ENCODE assay signal across 17 cellular contexts in genomic region chr5:24598926-24599325, GRCh38. TPM values are rescaled to one million over a fixed set of nuclear protein-coding genes. Genes with fewer than 3 reads are reported as not detected.
"Had no signal": no experiment of that assay in that cellular context is flagged by ENCODE, and none has a peak within 500 bp of the region (broad histone marks: within the 10 kb centered on the region; RNA-seq: fewer than 3 reads in every experiment).

No MANE protein-coding gene starts in this region.

- H2AFZ ChIP-seq: hepatocyte had no signal

- H3K4me2 ChIP-seq: hepatocyte had no signal

- H3K36me3 ChIP-seq: cardiac muscle cell, colonic mucosa, esophagus muscularis mucosa, stomach, upper lobe of right lung had no signal

- H3K27ac ChIP-seq: cardiac muscle cell, colonic mucosa, esophagus muscularis mucosa, hepatocyte, stomach, testis, upper lobe of right lung had no signal

- H3K27me3 ChIP-seq: cardiac muscle cell, colonic mucosa, esophagus muscularis mucosa, hepatocyte, stomach, testis, upper lobe of right lung had no signal

- H3K4me3 ChIP-seq: cardiac muscle cell, colonic mucosa, esophagus muscularis mucosa, hepatocyte, stomach, testis, upper lobe of right lung had no signal

- H3K4me1 ChIP-seq: colonic mucosa, esophagus muscularis mucosa, stomach, testis, upper lobe of right lung had no signal

- H3K79me2 ChIP-seq: hepatocyte had no signal

- DNase-seq: activated CD4-positive, alpha-beta T cell treated with anti-CD3 and anti-CD28 coated beads for 4 hours; activated CD8-positive, alpha-beta memory T cell treated with anti-CD3 and anti-CD28 coated beads, Interleukin-2, amount 50 U/mL, for 48 hours; activated gamma-delta T cell; activated T-cell treated with anti-CD3 and anti-CD28 coated beads, Interleukin-2, amount 50 U/mL, for 72 hours; colonic mucosa; islet precursor cell; natural killer cell; posterior cingulate gyrus; retina; stimulated activated CD4-positive, alpha-beta T cell treated with anti-CD3 and anti-CD28 coated beads, Interleukin-12 subunit alpha, Interleukin-12 subunit beta, amount 100 ng/mL, for 4 hours; stimulated activated CD4-positive, alpha-beta T cell treated with anti-CD3 and anti-CD28 coated beads, Interleukin-2, amount 100 ng/mL, for 24 hours; stomach; testis; upper lobe of right lung had no signal

- H3K9me3 ChIP-seq: colonic mucosa, esophagus muscularis mucosa, stomach, testis, upper lobe of right lung had no signal

RNA-seq across cellular contexts. Expression of gene CDH10, which starts 45.9 kb away (rescaled TPM):
- polyA plus RNA-seq: stomach had no signal
